In genomic region chrX:130165703-130166502, GRCh38 we compare ENCODE assay signal across 8 cellular contexts. TPM values are rescaled to one million over a fixed set of nuclear protein-coding genes. Genes with fewer than 3 reads are reported as not detected.
A peak's percentile ranks its signal among the peaks of the same experiment; 100 is the strongest.
DNase-seq lines count a peak whose midpoint lies in the region; ATAC-seq and TF ChIP-seq lines count a peak whose summit lies in the region.

TSS of gene AIFM1 (minus strand) at chrX:130165841. CDS start at chrX:130165656, 185 bp downstream.

- in situ Hi-C loops in GM13976 (cut with MboI; ENCODE audit: low sequenced_read_pairs, unreplicated experiment) = no loop called here

- H3K4me1 ChIP-seq in heart right ventricle = peaks cover 0 to 38% (median 8%) of the 10 kb centered on the region in 9 donors
- peaks cover 0 to 19% (median 6%) of the 10 kb centered on the region in 4 donors for H3K4me1 ChIP-seq in upper lobe of left lung

- peak in 3 of 4 donors; percentile 37 to 77 (median 44) for TF ChIP-seq POLR2A in upper lobe of left lung (IDR thresholded peaks at IDR 0.05)

- H3K4me3 ChIP-seq in heart right ventricle (peak within 1 kb of the TSS; percentile 44 to 80 (median 71)), upper lobe of left lung (peak within 1 kb of the TSS; percentile 16 to 68 (median 60))

- H3K36me3 ChIP-seq in heart right ventricle (no peaks in the 10 kb centered on the region), upper lobe of left lung (no peaks in the 10 kb centered on the region)

- peak within 1 kb of the TSS; percentile 69 to 94 (median 90) for H3K27ac ChIP-seq in heart right ventricle
- peak within 1 kb of the TSS; percentile 83 to 89 (median 86) for H3K27ac ChIP-seq in upper lobe of left lung

- H3K27me3 ChIP-seq in heart right ventricle (no peaks in the 10 kb centered on the region), upper lobe of left lung (no peaks in the 10 kb centered on the region)

- TF ChIP-seq CTCF in GM13976 (IDR thresholded peaks at IDR 0.05; ENCODE audit: borderline replicate concordance, control extremely low read depth, extremely low read depth, insufficient read depth, missing control alignments) (no peak), heart right ventricle (IDR thresholded peaks at IDR 0.05) (no peak), upper lobe of left lung (IDR thresholded peaks at IDR 0.05) (peak in 1 of 6 experiments; percentile 28)

- ATAC-seq in HG02870 (IDR thresholded peaks at IDR 0.05; ENCODE audit: unreplicated experiment) (peak; percentile 88), heart right ventricle (peak; percentile 97 to 99 (median 98)), upper lobe of left lung (ENCODE audit: low FRiP score in 2 of 2) (peak; percentile 97 to 99)

- intact Hi-C loops in T-helper 1 cell treated with Interleukin-12 subunit alpha and Interleukin-12 subunit beta and Interleukin-4 antibody, amounts not matched to agents 30 ng/mL and 1 ng/mL, for 36 hours (cut with micrococcal nuclease) = loop anchor here (1.0 to 5.0 kb wide), 9 partner anchors 7 to 259 kb away; partner anchors contain the start of genes SLC25A14, UTP14A and ZNF280C
- intact Hi-C loops in heart right ventricle (cut with DNase I) = loop anchor here in 3 of 10 donors (2.0 to 5.0 kb wide), 3 partner anchors 39 to 84 kb away; no protein-coding TSS in a partner anchor
- intact Hi-C loops in posterior cingulate gyrus (cut with DNase I) = no loop called here

- H3K9me3 ChIP-seq in heart right ventricle (no peaks in the 10 kb centered on the region), upper lobe of left lung (no peaks in the 10 kb centered on the region)

- peak; percentile 86 for DNase-seq in GM13976 (ENCODE audit: low spot score)
- DNase-seq in NCI-H146 treated with DMSO at 0.1 percent for 48 hours (lab: John Stamatoyannopoulos, UW; ENCODE audit: unreplicated experiment) = peak; percentile 89
- peak; percentile 95 for DNase-seq in amniotic epithelial cell (ENCODE audit: low read depth)
- DNase-seq in heart right ventricle = peak; percentile 91 to 92
- peak; percentile 75 to 98 (median 84) for DNase-seq in posterior cingulate gyrus
- DNase-seq in upper lobe of left lung = peak; percentile 90 to 96

- WGBS in heart right ventricle, 2 donors = 0 to 5% methylated on average over 42 to 50 of the region's 50 CpGs
- 0 to 48% methylated on average over 12 to 50 of the region's 50 CpGs for WGBS in upper lobe of left lung, 2 donors

- TF ChIP-seq EP300 in upper lobe of left lung (IDR thresholded peaks at IDR 0.05) = no peak

RNA-seq across cellular contexts. Expression of gene AIFM1, which starts in this region (rescaled TPM):
- total RNA-seq in T-helper 1 cell treated with Interleukin-12 subunit alpha and Interleukin-12 subunit beta and Interleukin-4 antibody, amounts not matched to agents 30 ng/mL and 1 ng/mL, for 36 hours = 36.2 and 36.8 TPM in 2 replicates
- total RNA-seq in heart right ventricle (100 to 1,000 TPM in 9 of 10 donors, 10 to 100 TPM in 1; 93.8 to 165 (median 142) TPM), upper lobe of left lung (10 to 100 TPM; 14.1 to 29.5 (median 21.9) TPM)
- 100 to 1,000 TPM in 1 of 2 donors, 10 to 100 TPM in 1; 99.4 to 114 TPM for polyA plus RNA-seq in heart right ventricle

Comparison
In these comparisons a context has a peak if more than half of its experiments do, and no peak if none do; other contexts are left out.
1. Peak in every context shown above with its lines: DNase-seq, ATAC-seq, H3K4me3 ChIP-seq and H3K27ac ChIP-seq.